Comparison of ENCODE assay signal across 1 cellular context in genomic region chr16:56800355-56800754, GRCh38.
TF ChIP-seq lines count a peak whose summit lies in the region.

No MANE protein-coding gene starts in this region.

TF ChIP-seq in GM23338, 12 proteins besides CTCF, POLR2A, EP300 and RAD21 (continued from another document):
- TF ChIP-seq REST (IDR thresholded peaks at IDR 0.05; ENCODE audit: unreplicated experiment) (no peak), EZH2 (IDR thresholded peaks at IDR 0.05; ENCODE audit: low read depth, unreplicated experiment) (no peak), CREB1 (CRISPR knock-in tag; IDR thresholded peaks at IDR 0.05; ENCODE audit: low read depth) (no peak)
